In genomic region chr12:56636118-56636674, GRCh38 we compare ENCODE assay signal across 8 cellular contexts. TPM values are rescaled to one million over a fixed set of nuclear protein-coding genes. Genes with fewer than 3 reads are reported as not detected.
DNase-seq lines count a peak whose midpoint lies in the region; ATAC-seq and TF ChIP-seq lines count a peak whose summit lies in the region.

No MANE protein-coding gene starts in this region.

- H3K4me1 Mint-ChIP-seq in natural killer cell treated with Interleukin-12 subunit alpha and Interleukin-12 subunit beta and Interleukin-15 and Interleukin-18, amount 100 ng/mL, for 72 hours (ENCODE audit: low read depth in 2 of 2) = peaks cover 50 to 59% of the 10 kb centered on the region in 2 donors

- H3K4me3 Mint-ChIP-seq in natural killer cell treated with Interleukin-12 subunit alpha and Interleukin-12 subunit beta and Interleukin-15 and Interleukin-18, amount 100 ng/mL, for 72 hours = peak overlapping the region; percentile 99

- peak; percentile 42 for ATAC-seq in GM21528 (IDR thresholded peaks at IDR 0.05; ENCODE audit: low FRiP score, unreplicated experiment)
- peak; percentile 84 to 89 for ATAC-seq in natural killer cell treated with Interleukin-12 subunit alpha and Interleukin-12 subunit beta and Interleukin-15 and Interleukin-18, amount 100 ng/mL, for 72 hours

- H3K27me3 Mint-ChIP-seq in natural killer cell treated with Interleukin-12 subunit alpha and Interleukin-12 subunit beta and Interleukin-15 and Interleukin-18, amount 100 ng/mL, for 72 hours = no peaks in the 10 kb centered on the region

- H3K9me3 Mint-ChIP-seq in natural killer cell treated with Interleukin-12 subunit alpha and Interleukin-12 subunit beta and Interleukin-15 and Interleukin-18, amount 100 ng/mL, for 72 hours = no peaks in the 10 kb centered on the region

- DNase-seq in DMS114 treated with DMSO at 0.1 percent for 48 hours (lab: John Stamatoyannopoulos, UW; ENCODE audit: unreplicated experiment) = peak; percentile 90
- DNase-seq in HuH-7.5 (ENCODE audit: low spot score) = peak; percentile 97
- DNase-seq in activated T-cell treated with anti-CD3 and anti-CD28 coated beads, Interleukin-2, amount 50 U/mL, for 48 hours = peak; percentile 91 to 92
- peak; percentile 86 for DNase-seq in fibroblast of gingiva (ENCODE audit: low read depth)
- DNase-seq in natural killer cell treated with Interleukin-12 subunit alpha and Interleukin-12 subunit beta and Interleukin-15 and Interleukin-18, amount 100 ng/mL, for 72 hours (ENCODE audit: low spot score) = peak; percentile 87
- peak; percentile 85 for DNase-seq in stimulated activated naive CD4-positive, alpha-beta T cell treated with Interleukin-2 at 50 U/mL for 16 hours (lab: John Stamatoyannopoulos, UW)

- H3K27ac Mint-ChIP-seq in natural killer cell treated with Interleukin-12 subunit alpha and Interleukin-12 subunit beta and Interleukin-15 and Interleukin-18, amount 100 ng/mL, for 72 hours = peak overlapping the region; percentile 87 to 97

- H3K36me3 Mint-ChIP-seq in natural killer cell treated with Interleukin-12 subunit alpha and Interleukin-12 subunit beta and Interleukin-15 and Interleukin-18, amount 100 ng/mL, for 72 hours = peaks cover 33% of the 10 kb centered on the region

TF ChIP-seq in PFSK-1, 5 proteins besides CTCF, POLR2A, EP300 and RAD21:
- peak; percentile 74 for TF ChIP-seq POLR2AphosphoS5 (IDR thresholded peaks at IDR 0.05; ENCODE audit: low read depth, low read length)
- TF ChIP-seq TAF1 (IDR thresholded peaks at IDR 0.05; ENCODE audit: borderline replicate concordance, insufficient read depth, low read length) = peak; percentile 46; the same call in 1 of the 2 replicates
- TF ChIP-seq, protein P1, sequence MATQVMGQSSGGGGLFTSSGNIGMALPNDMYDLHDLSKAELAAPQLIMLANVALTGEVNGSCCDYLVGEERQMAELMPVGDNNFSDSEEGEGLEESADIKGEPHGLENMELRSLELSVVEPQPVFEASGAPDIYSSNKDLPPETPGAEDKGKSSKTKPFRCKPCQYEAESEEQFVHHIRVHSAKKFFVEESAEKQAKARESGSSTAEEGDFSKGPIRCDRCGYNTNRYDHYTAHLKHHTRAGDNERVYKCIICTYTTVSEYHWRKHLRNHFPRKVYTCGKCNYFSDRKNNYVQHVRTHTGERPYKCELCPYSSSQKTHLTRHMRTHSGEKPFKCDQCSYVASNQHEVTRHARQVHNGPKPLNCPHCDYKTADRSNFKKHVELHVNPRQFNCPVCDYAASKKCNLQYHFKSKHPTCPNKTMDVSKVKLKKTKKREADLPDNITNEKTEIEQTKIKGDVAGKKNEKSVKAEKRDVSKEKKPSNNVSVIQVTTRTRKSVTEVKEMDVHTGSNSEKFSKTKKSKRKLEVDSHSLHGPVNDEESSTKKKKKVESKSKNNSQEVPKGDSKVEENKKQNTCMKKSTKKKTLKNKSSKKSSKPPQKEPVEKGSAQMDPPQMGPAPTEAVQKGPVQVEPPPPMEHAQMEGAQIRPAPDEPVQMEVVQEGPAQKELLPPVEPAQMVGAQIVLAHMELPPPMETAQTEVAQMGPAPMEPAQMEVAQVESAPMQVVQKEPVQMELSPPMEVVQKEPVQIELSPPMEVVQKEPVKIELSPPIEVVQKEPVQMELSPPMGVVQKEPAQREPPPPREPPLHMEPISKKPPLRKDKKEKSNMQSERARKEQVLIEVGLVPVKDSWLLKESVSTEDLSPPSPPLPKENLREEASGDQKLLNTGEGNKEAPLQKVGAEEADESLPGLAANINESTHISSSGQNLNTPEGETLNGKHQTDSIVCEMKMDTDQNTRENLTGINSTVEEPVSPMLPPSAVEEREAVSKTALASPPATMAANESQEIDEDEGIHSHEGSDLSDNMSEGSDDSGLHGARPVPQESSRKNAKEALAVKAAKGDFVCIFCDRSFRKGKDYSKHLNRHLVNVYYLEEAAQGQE (IDR thresholded peaks at IDR 0.05; ENCODE audit: insufficient read depth in 1 of 2, low read depth in 2 of 2, low read length in 2 of 2) = no peak
- peak; percentile 18; the same call in 1 of the 2 replicates for TF ChIP-seq SIN3A (IDR thresholded peaks at IDR 0.05; ENCODE audit: borderline replicate concordance, insufficient read depth, low read length)
- TF ChIP-seq FOXP2 (optimal IDR thresholded peaks at IDR 0.05; ENCODE audit: borderline replicate concordance, extremely low read depth, extremely low read length, insufficient read depth) = peak; percentile 16

RNA-seq across cellular contexts. Expression of gene BAZ2A, which starts 6.1 kb away (rescaled TPM):
- polyA plus RNA-seq in PFSK-1 (2012; ENCODE audit: insufficient read length, low read depth) = 24.3 TPM
- total RNA-seq in natural killer cell treated with Interleukin-12 subunit alpha and Interleukin-12 subunit beta and Interleukin-15 and Interleukin-18, amount 100 ng/mL, for 72 hours = 100 to 1,000 TPM; 140 to 153 TPM

RNA-seq across cellular contexts. Expression of gene ATP5F1B, which starts 9.6 kb away (rescaled TPM):
- polyA plus RNA-seq in PFSK-1 (2012; ENCODE audit: insufficient read length, low read depth) = 2,426 TPM
- 100 to 1,000 TPM; 663 to 739 TPM for total RNA-seq in natural killer cell treated with Interleukin-12 subunit alpha and Interleukin-12 subunit beta and Interleukin-15 and Interleukin-18, amount 100 ng/mL, for 72 hours

RNA-seq across cellular contexts. Expression of gene PTGES3, which starts 51.9 kb away (rescaled TPM):
- polyA plus RNA-seq in PFSK-1 (2012; ENCODE audit: insufficient read length, low read depth) = 196 TPM
- 100 to 1,000 TPM; 201 to 270 TPM for total RNA-seq in natural killer cell treated with Interleukin-12 subunit alpha and Interleukin-12 subunit beta and Interleukin-15 and Interleukin-18, amount 100 ng/mL, for 72 hours

Comparison
In these comparisons a context has a peak if more than half of its experiments do, and no peak if none do; other contexts are left out.
1. Peak in every context shown above with its lines: DNase-seq and ATAC-seq.